13 cellular contexts compared by ENCODE assay signal in the genomic region with DNA sequence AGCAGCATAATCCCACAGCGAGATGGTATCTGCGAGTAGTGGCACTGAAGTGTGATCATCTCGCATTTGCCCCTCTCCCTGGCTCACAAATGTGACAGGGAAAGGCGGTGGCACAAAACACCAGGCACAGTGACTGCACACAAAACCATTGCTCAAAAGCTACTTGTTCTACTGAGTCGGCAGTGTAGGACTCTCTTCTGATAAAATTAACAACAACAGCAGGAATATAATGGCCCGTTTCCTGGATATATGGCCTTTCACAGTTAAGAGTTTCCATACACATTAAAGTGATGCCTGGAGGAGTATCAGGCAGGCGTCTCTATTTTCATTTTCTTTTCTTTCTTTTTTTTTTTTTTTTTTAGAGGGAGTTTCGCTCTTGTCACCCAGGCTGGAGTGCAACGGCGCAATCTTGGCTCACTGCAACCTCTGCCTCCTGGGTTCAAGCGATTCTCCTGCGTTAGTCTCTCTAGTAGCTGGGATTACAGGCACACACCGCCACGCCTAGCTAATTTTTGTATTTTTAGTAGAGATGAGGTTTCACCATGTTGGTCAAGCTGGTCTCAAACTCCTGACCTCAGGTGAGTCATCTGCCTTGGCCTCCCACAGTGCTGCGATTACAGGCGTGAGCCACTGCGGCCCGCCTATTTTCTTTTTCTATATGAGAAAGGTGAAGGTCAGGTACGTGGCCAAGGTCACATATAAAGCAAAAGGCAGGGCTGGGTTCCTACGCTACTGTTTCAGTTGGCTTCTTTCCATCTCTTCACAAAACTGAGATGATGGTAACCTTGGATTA.
A peak's percentile ranks its signal among the peaks of the same experiment; 100 is the strongest.
DNase-seq lines count a peak whose midpoint lies in the region; ATAC-seq, FAIRE-seq and TF ChIP-seq lines count a peak whose summit lies in the region.
"Had no signal": no experiment of that assay in that cellular context is flagged by ENCODE, and none has a peak within 500 bp of the region (broad histone marks: within the 10 kb centered on the region; RNA-seq: fewer than 3 reads in every experiment).

No MANE protein-coding gene starts in this region.

- CTCF ChIA-PET in HepG2 (lab: Yijun Ruan, JAX; ENCODE audit: low intra/inter-chr PET ratio, low total read pairs), result no interaction called here

- in situ Hi-C loops in HepG2 (cut with HindIII; ENCODE audit: extremely low pct_ligation_motif_present, low pct_unique_long_range_greater_than_20kb), result no loop called here

- TF ChIP-seq POLR2A in HepG2 (IDR thresholded peaks at IDR 0.05; ENCODE audit: insufficient read depth in 1 of 2, low read depth in 2 of 2, low read length in 2 of 2), result no peak
- no peak for TF ChIP-seq POLR2A in right lobe of liver (IDR thresholded peaks at IDR 0.05)
- no peak for TF ChIP-seq POLR2A in uterus (IDR thresholded peaks at IDR 0.05)

- H3K9ac ChIP-seq in HepG2 (ENCODE audit: insufficient read depth, low read depth, low read length), result no peak overlapping the region
- no peak overlapping the region for H3K9ac ChIP-seq in fibroblast of lung (ENCODE audit: insufficient read depth, low read length)

- no peak overlapping the region for H2AFZ ChIP-seq in HepG2 (ENCODE audit: low read length)
- H2AFZ ChIP-seq in fibroblast of lung (ENCODE audit: low read length), result no peak overlapping the region

- POLR2A ChIA-PET in HepG2 (lab: Yijun Ruan, JAX), result no interaction called here

- TF ChIP-seq CTCF in HepG2 (CRISPR knock-in tag; IDR thresholded peaks at IDR 0.05), result no peak
- TF ChIP-seq CTCF in right lobe of liver (IDR thresholded peaks at IDR 0.05), result no peak
- TF ChIP-seq CTCF in fibroblast of lung (conservative IDR thresholded peaks at IDR 0.05 in 1 of 2, IDR thresholded peaks at IDR 0.05 in 1 of 2; ENCODE audit: low read depth in 1 of 2, low read length in 2 of 2), result no peak
- no peak for TF ChIP-seq CTCF in uterus (IDR thresholded peaks at IDR 0.05)

- H3K4me2 ChIP-seq in HepG2 (ENCODE audit: low read depth, low read length) (no peak overlapping the region), fibroblast of lung (ENCODE audit: extremely low read depth, insufficient read depth, low read length) (no peak overlapping the region)

- H3K4me1 ChIP-seq in HepG2 (ENCODE audit: insufficient read depth, low read length) (peaks cover 25% of the 10 kb centered on the region), right lobe of liver (peaks cover 0 to 40% (median 0%) of the 10 kb centered on the region in 4 donors), fibroblast of lung (ENCODE audit: control insufficient read depth, extremely low read depth, insufficient read depth, low read length) (peaks cover 23% of the 10 kb centered on the region), uterus (peaks cover 5 to 6% of the 10 kb centered on the region in 2 donors)

- H4K20me1 ChIP-seq in HepG2 (ENCODE audit: insufficient read depth, low read length) (0 out of 2 replicates have a peak, but pooled peaks cover 2% of the 10 kb centered on the region), fibroblast of lung (ENCODE audit: control insufficient read depth, extremely low read depth, insufficient read depth, low read length) (no peaks in the 10 kb centered on the region)

- DNase-seq in HepG2 (ENCODE audit: low spot score) (peak; percentile 46), right lobe of liver (no peak), LoVo (ENCODE audit: low spot score) (peak; percentile 68), fibroblast of lung (ENCODE audit: low read depth in 2 of 2) (peak; percentile 51 to 68), uterus (peak in 1 of 2 donors; percentile 34), NCI-H2196 treated with DMSO at 0.1 percent for 48 hours (lab: John Stamatoyannopoulos, UW; ENCODE audit: unreplicated experiment) (no peak)
- DNase-seq in effector CD4-positive, alpha-beta T cell, result no peak
- DNase-seq: activated CD4-positive, CD25-positive, alpha-beta regulatory T cell treated with anti-CD3 and anti-CD28 coated beads, Interleukin-2, amount 50 U/mL, for 72 hours; GF-D8; NCI-H1417 had no signal

- intact Hi-C loops in HepG2 (cut with micrococcal nuclease; ENCODE audit: unreplicated experiment), result no loop called here
- intact Hi-C loops in right lobe of liver (cut with DNase I), result no loop called here
- intact Hi-C loops in uterus (cut with DNase I; ENCODE audit: low total_unique reads), result no loop called here

- H3K36me3 ChIP-seq in HepG2 (replicated peaks in 1 of 2; ENCODE audit: control insufficient read depth in 1 of 2, insufficient read depth in 2 of 2, low read length in 2 of 2) (peaks cover 0 to 1% of the 10 kb centered on the region in 2 experiments; a peak in 1 of 5 replicates), right lobe of liver (no peaks in the 10 kb centered on the region), fibroblast of lung (ENCODE audit: control insufficient read depth, insufficient read depth, low read length) (no peaks in the 10 kb centered on the region), uterus (no peaks in the 10 kb centered on the region)
- H3K36me3 ChIP-seq: Peyer's patch, thyroid gland had no signal

- H3K9me3 ChIP-seq in HepG2 (ENCODE audit: low read length) (no peaks in the 10 kb centered on the region), right lobe of liver (no peaks in the 10 kb centered on the region), fibroblast of lung (ENCODE audit: control insufficient read depth, insufficient read depth, low read depth, low read length) (no peaks in the 10 kb centered on the region), uterus (no peaks in the 10 kb centered on the region)
- H3K9me3 ChIP-seq: Peyer's patch, thyroid gland had no signal

- no peak overlapping the region for H3K4me3 ChIP-seq in HepG2 (replicated peaks in 1 of 3; ENCODE audit: insufficient read depth in 1 of 3, low read depth in 2 of 3, low read length in 3 of 3)
- no peak overlapping the region for H3K4me3 ChIP-seq in right lobe of liver
- no peak overlapping the region for H3K4me3 ChIP-seq in fibroblast of lung (replicated peaks in 1 of 4; ENCODE audit: control extremely low read depth in 1 of 4, insufficient read depth in 1 of 4, low read depth in 3 of 4, low read length in 4 of 4)
- H3K4me3 ChIP-seq in uterus, result no peak overlapping the region
- H3K4me3 ChIP-seq: Peyer's patch, thyroid gland had no signal

- peaks cover 3% of the 10 kb centered on the region for H3K79me2 ChIP-seq in HepG2 (ENCODE audit: insufficient read depth, low read length)
- peaks cover 39% of the 10 kb centered on the region for H3K79me2 ChIP-seq in fibroblast of lung (ENCODE audit: control insufficient read depth, insufficient read depth, low read length)

- no peak for TF ChIP-seq RAD21 in HepG2 (CRISPR knock-in tag; IDR thresholded peaks at IDR 0.05)

- TF ChIP-seq EP300 in HepG2 (IDR thresholded peaks at IDR 0.05; ENCODE audit: low read depth in 2 of 2, low read length in 2 of 2) (no peak), HepG2 (CRISPR knock-in tag; IDR thresholded peaks at IDR 0.05; ENCODE audit: borderline replicate concordance) (no peak)

- WGBS in HepG2 (ENCODE audit: low lambda C conversion rate), result 82% methylated on average over 20 of the region's 20 CpGs
- 91% methylated on average over 19 of the region's 20 CpGs for WGBS in right lobe of liver (ENCODE audit: insufficient coverage, low coverage, low lambda C conversion rate, missing lambda C conversion rate)

- ATAC-seq in HepG2, result peak; percentile 33; the same call in 1 of the 3 replicates
- ATAC-seq in right lobe of liver, result no peak
- no peak for ATAC-seq in GM21737 (IDR thresholded peaks at IDR 0.05; ENCODE audit: unreplicated experiment)

- no peak for FAIRE-seq in HepG2 (lab: Jason Lieb, UNC)

- H3K27ac ChIP-seq in HepG2 (ENCODE audit: extremely low read length, insufficient read depth, low read length) (no peak overlapping the region), right lobe of liver (peak overlapping the region in 1 of 3 donors; percentile 41), fibroblast of lung (ENCODE audit: insufficient read depth, low read length) (no peak overlapping the region), uterus (peak overlapping the region; percentile 48 to 66)
- H3K27ac ChIP-seq: thyroid gland had no signal

- BruUV-seq in HepG2 (replicated peaks; lab: Mats Ljungman, UMichigan), result no TSS peak

- H3K27me3 ChIP-seq in HepG2 (ENCODE audit: control insufficient read depth in 1 of 2, insufficient read depth in 2 of 2, low read length in 2 of 2) (no peaks in the 10 kb centered on the region), right lobe of liver (no peaks in the 10 kb centered on the region), fibroblast of lung (ENCODE audit: control insufficient read depth, insufficient read depth, low read length) (no peaks in the 10 kb centered on the region), uterus (no peaks in the 10 kb centered on the region)
- H3K27me3 ChIP-seq: Peyer's patch, thyroid gland had no signal

TF ChIP-seq in HepG2, 621 proteins besides CTCF, POLR2A, EP300 and RAD21 (continues in another document):
- TF ChIP-seq MYNN (CRISPR knock-in tag; IDR thresholded peaks at IDR 0.05; ENCODE audit: low read depth) (no peak), SSRP1 (CRISPR knock-in tag; IDR thresholded peaks at IDR 0.05) (no peak)
- TF ChIP-seq, protein P1, sequence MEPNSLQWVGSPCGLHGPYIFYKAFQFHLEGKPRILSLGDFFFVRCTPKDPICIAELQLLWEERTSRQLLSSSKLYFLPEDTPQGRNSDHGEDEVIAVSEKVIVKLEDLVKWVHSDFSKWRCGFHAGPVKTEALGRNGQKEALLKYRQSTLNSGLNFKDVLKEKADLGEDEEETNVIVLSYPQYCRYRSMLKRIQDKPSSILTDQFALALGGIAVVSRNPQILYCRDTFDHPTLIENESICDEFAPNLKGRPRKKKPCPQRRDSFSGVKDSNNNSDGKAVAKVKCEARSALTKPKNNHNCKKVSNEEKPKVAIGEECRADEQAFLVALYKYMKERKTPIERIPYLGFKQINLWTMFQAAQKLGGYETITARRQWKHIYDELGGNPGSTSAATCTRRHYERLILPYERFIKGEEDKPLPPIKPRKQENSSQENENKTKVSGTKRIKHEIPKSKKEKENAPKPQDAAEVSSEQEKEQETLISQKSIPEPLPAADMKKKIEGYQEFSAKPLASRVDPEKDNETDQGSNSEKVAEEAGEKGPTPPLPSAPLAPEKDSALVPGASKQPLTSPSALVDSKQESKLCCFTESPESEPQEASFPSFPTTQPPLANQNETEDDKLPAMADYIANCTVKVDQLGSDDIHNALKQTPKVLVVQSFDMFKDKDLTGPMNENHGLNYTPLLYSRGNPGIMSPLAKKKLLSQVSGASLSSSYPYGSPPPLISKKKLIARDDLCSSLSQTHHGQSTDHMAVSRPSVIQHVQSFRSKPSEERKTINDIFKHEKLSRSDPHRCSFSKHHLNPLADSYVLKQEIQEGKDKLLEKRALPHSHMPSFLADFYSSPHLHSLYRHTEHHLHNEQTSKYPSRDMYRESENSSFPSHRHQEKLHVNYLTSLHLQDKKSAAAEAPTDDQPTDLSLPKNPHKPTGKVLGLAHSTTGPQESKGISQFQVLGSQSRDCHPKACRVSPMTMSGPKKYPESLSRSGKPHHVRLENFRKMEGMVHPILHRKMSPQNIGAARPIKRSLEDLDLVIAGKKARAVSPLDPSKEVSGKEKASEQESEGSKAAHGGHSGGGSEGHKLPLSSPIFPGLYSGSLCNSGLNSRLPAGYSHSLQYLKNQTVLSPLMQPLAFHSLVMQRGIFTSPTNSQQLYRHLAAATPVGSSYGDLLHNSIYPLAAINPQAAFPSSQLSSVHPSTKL (CRISPR knock-in tag; IDR thresholded peaks at IDR 0.05), result peak; percentile 71

Comparison
In these comparisons a context has a peak if more than half of its experiments do, and no peak if none do; other contexts are left out.
1. DNase-seq: peak in HepG2 (single experiment), LoVo (single experiment) and fibroblast of lung (2 of 2); none in right lobe of liver (0 of 3), effector CD4-positive, alpha-beta T cell (single experiment) and NCI-H2196 treated with DMSO at 0.1 percent for 48 hours (single experiment).
2. H3K27ac ChIP-seq: peak in uterus (2 of 2); none in HepG2 (single experiment) and fibroblast of lung (single experiment).